Comparison of ENCODE assay signal across 23 cellular contexts in genomic region chr9:134598884-134599245, GRCh38. TPM values are rescaled to one million over a fixed set of nuclear protein-coding genes. Genes with fewer than 3 reads are reported as not detected.
DNase-seq lines count a peak whose midpoint lies in the region; ATAC-seq and TF ChIP-seq lines count a peak whose summit lies in the region.
"Had no signal": no experiment of that assay in that cellular context is flagged by ENCODE, and none has a peak within 500 bp of the region (broad histone marks: within the 10 kb centered on the region; RNA-seq: fewer than 3 reads in every experiment).

No MANE protein-coding gene starts in this region.

- peak overlapping the region; percentile 12 for H3K9ac ChIP-seq in adipocyte (ENCODE audit: low read length)
- H3K9ac ChIP-seq: SK-N-SH had no signal

- intact Hi-C loops in left ventricle myocardium superior (cut with micrococcal nuclease) (no loop called here), sciatic nerve (cut with DNase I) (no loop called here)

- H3K9me3 ChIP-seq in adipocyte (ENCODE audit: control insufficient read depth, low read length) (peaks cover 7% of the 10 kb centered on the region), gastroesophageal sphincter (no peaks in the 10 kb centered on the region)
- H3K9me3 ChIP-seq: SK-N-SH had no signal

- WGBS in gastroesophageal sphincter (ENCODE audit: low coverage in 1 of 2), 2 donors, result 40% methylated on average over 1 of the region's 11 CpGs; no CpG with 5 or more reads in 1 of the 2 donors

- no peak for TF ChIP-seq EP300 in gastroesophageal sphincter (IDR thresholded peaks at IDR 0.05)

- no peak overlapping the region for H3K27ac ChIP-seq in gastroesophageal sphincter
- H3K27ac ChIP-seq: BLaER1 treated with 17β-estradiol and CSF1 and Interleukin-3, amounts not matched to agents 10 nM and 100 nM had no signal

- DNase-seq in Ammon's horn (ENCODE audit: low spot score) (peak; percentile 23), adipocyte (ENCODE audit: low read depth) (no peak), left ventricle myocardium superior (no peak), sciatic nerve (ENCODE audit: low spot score) (no peak), NCI-H1092 treated with DMSO at 0.1 percent for 48 hours (lab: John Stamatoyannopoulos, UW) (no peak), MV-4-11 (lab: John Stamatoyannopoulos, UW) (no peak)
- DNase-seq in activated T-cell treated with anti-CD3 and anti-CD28 coated beads, Interleukin-2, amount 50 U/mL, for 48 hours, result no peak
- DNase-seq: activated CD4-positive, alpha-beta T cell treated with anti-CD3 and anti-CD28 coated beads for 48 hours; activated naive CD4-positive, alpha-beta T cell treated with anti-CD3 and anti-CD28 coated beads, Interleukin-2, amount 10 ng/mL, durations not matched to agents 7 days and 5 days; activated T-cell treated with anti-CD3 and anti-CD28 coated beads, Interleukin-2, amount 50 U/mL, for 72 hours; COR-L47; DND-41; NCI-H1105 treated with DMSO at 0.1 percent for 48 hours; NCI-H2029 treated with DMSO at 0.1 percent for 48 hours; NCI-H226; NCI-H748 treated with DMSO at 0.1 percent for 48 hours; RPMI8226; stimulated activated CD4-positive, alpha-beta T cell treated with anti-CD3 and anti-CD28 coated beads, Interleukin-1b, Interleukin-23, amount 100 ng/mL, for 48 hours; T-helper 17 cell had no signal

- peaks cover 16% of the 10 kb centered on the region for H3K4me1 ChIP-seq in adipocyte (ENCODE audit: control insufficient read depth, insufficient read depth, low read length)
- H3K4me1 ChIP-seq in gastroesophageal sphincter, result peaks cover 0 to 9% (median 0%) of the 10 kb centered on the region in 3 donors

- H3K27me3 ChIP-seq in adipocyte (replicated peaks; ENCODE audit: control insufficient read depth, insufficient read depth, low read length) (no peaks in the 10 kb centered on the region), gastroesophageal sphincter (peaks cover 16% of the 10 kb centered on the region)
- H3K27me3 ChIP-seq: BLaER1 treated with 17β-estradiol and CSF1 and Interleukin-3, amounts not matched to agents 10 nM and 100 nM had no signal

- TF ChIP-seq CTCF in gastroesophageal sphincter (IDR thresholded peaks at IDR 0.05), result no peak

- no peak for TF ChIP-seq POLR2A in gastroesophageal sphincter (IDR thresholded peaks at IDR 0.05)

- no peak overlapping the region for H3K4me3 ChIP-seq in adipocyte (ENCODE audit: low read length)
- no peak overlapping the region for H3K4me3 ChIP-seq in gastroesophageal sphincter
- H3K4me3 ChIP-seq: BLaER1 treated with 17β-estradiol and CSF1 and Interleukin-3, amounts not matched to agents 10 nM and 100 nM; skin epidermis had no signal

- H3K36me3 ChIP-seq in adipocyte (ENCODE audit: control insufficient read depth, insufficient read depth, low read length, severe bottlenecking) (no peaks in the 10 kb centered on the region), gastroesophageal sphincter (no peaks in the 10 kb centered on the region)
- H3K36me3 ChIP-seq: BLaER1 treated with 17β-estradiol and CSF1 and Interleukin-3, amounts not matched to agents 10 nM and 100 nM had no signal

- ATAC-seq in left ventricle myocardium superior (peak; percentile 57), sciatic nerve (peak; percentile 47), gastroesophageal sphincter (no peak)
- ATAC-seq: activated T-cell treated with anti-CD3 and anti-CD28 coated beads, Interleukin-2, amount 50 U/mL, for 72 hours; T-helper 17 cell had no signal

RNA-seq across cellular contexts. Expression of gene COL5A1, which starts 42.7 kb away (rescaled TPM):
- total RNA-seq in left ventricle myocardium superior, result 14.8 TPM
- total RNA-seq in sciatic nerve, result 79.4 TPM
- 10 to 100 TPM; 48.5 to 86.4 (median 74.9) TPM for total RNA-seq in gastroesophageal sphincter
